In genomic region chr1:44239337-44239960, GRCh38 we compare ENCODE assay signal across 1 cellular context.
TF ChIP-seq lines count a peak whose summit lies in the region.

No MANE protein-coding gene starts in this region.

TF ChIP-seq in HEK293, 187 proteins besides CTCF, POLR2A, EP300 and RAD21 (continued from another document):
- TF ChIP-seq ZNF174 (tag by site-specific recombination; IDR thresholded peaks at IDR 0.05): no peak
- TF ChIP-seq ZNF112 (tag by site-specific recombination; IDR thresholded peaks at IDR 0.05): no peak
- no peak for TF ChIP-seq ZBTB49 (tag by site-specific recombination; IDR thresholded peaks at IDR 0.05; ENCODE audit: low read depth)
- no peak for TF ChIP-seq ZNF501 (tag by site-specific recombination; IDR thresholded peaks at IDR 0.05)
- TF ChIP-seq ZNF600 (tag by site-specific recombination; IDR thresholded peaks at IDR 0.05): peak; percentile 58
- TF ChIP-seq ZNF692 (tag by site-specific recombination; IDR thresholded peaks at IDR 0.05): 0 out of 2 replicates have a peak, but pooled peaks have one; percentile 41
- TF ChIP-seq HOXA7 (CRISPR knock-in tag; IDR thresholded peaks at IDR 0.05; ENCODE audit: borderline replicate concordance): no peak
- no peak for TF ChIP-seq ZNF664 (tag by site-specific recombination; IDR thresholded peaks at IDR 0.05)
- TF ChIP-seq EGR2 (tag by site-specific recombination; IDR thresholded peaks at IDR 0.05; ENCODE audit: low read depth): no peak
- no peak for TF ChIP-seq ZNF785 (tag by site-specific recombination; IDR thresholded peaks at IDR 0.05)
- no peak for TF ChIP-seq ZNF704 (tag by site-specific recombination; IDR thresholded peaks at IDR 0.05)
- TF ChIP-seq IKZF3 (tag by site-specific recombination; IDR thresholded peaks at IDR 0.05): peak; percentile 79
- peak; percentile 47 for TF ChIP-seq ZNF341 (tag by site-specific recombination; IDR thresholded peaks at IDR 0.05; ENCODE audit: low read depth)
- no peak for TF ChIP-seq ZNF239 (tag by site-specific recombination; IDR thresholded peaks at IDR 0.05)
- TF ChIP-seq ZNF776 (tag by site-specific recombination; IDR thresholded peaks at IDR 0.05; ENCODE audit: borderline replicate concordance): no peak
- TF ChIP-seq KLF10 (tag by site-specific recombination; IDR thresholded peaks at IDR 0.05): peak; percentile 31; the same call in 1 of the 2 replicates
